In the genomic region with DNA sequence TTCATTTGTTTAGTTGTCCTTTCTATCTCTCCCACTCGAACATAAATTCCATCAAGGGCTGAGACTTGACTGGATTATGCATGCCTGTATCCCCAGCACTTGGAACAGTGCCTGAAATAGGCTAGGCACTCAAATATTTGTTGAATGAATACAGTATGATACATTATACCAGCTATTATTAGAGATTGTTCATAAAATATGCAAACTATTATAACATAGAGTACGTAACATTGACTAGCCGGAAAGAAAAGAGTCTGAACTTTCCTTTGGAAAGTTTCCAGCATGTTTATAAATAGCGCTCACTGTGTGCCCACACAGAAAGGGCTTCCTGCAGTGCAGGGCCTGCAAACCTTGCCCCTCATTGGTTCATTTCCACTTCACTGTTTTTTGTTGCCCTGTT, we compare ENCODE assay signal across 11 cellular contexts. TPM values are rescaled to one million over a fixed set of nuclear protein-coding genes. Genes with fewer than 3 reads are reported as not detected.
DNase-seq lines count a peak whose midpoint lies in the region; ATAC-seq and TF ChIP-seq lines count a peak whose summit lies in the region.
"Had no signal": no experiment of that assay in that cellular context is flagged by ENCODE, and none has a peak within 500 bp of the region (broad histone marks: within the 10 kb centered on the region; RNA-seq: fewer than 3 reads in every experiment).

No MANE protein-coding gene starts in this region.

- TF ChIP-seq CTCF in brain (conservative IDR thresholded peaks at IDR 0.05): no peak
- no peak for TF ChIP-seq CTCF in thyroid gland (IDR thresholded peaks at IDR 0.05)

- WGBS in thyroid gland, 2 donors: 36 to 51% methylated on average over 4 of the region's 4 CpGs

- POLR2A ChIA-PET in activated CD4-positive, alpha-beta T cell treated with anti-CD3 and anti-CD28 coated beads, Interleukin-2, amount 10 ng/mL, durations not matched to agents 7 days and 5 days (lab: Charles Lee): no interaction called here

- peak overlapping the region in 2 of 5 experiments; percentile 37 for H3K4me3 Mint-ChIP-seq in brain
- no peak overlapping the region for H3K4me3 Mint-ChIP-seq in activated CD4-positive, alpha-beta T cell treated with anti-CD3 and anti-CD28 coated beads, Interleukin-2, amount 10 ng/mL, durations not matched to agents 7 days and 5 days
- H3K4me3 Mint-ChIP-seq: neural crest cell had no signal

- no peaks in the 10 kb centered on the region for H3K36me3 ChIP-seq in thyroid gland
- H3K36me3 ChIP-seq: esophagus squamous epithelium had no signal

- intact Hi-C loops in thyroid gland (cut with DNase I): no loop called here
- intact Hi-C loops in sciatic nerve (cut with DNase I): no loop called here

- peak; percentile 54 for DNase-seq in COR-L47 (lab: John Stamatoyannopoulos, UW)
- peak; percentile 30 for DNase-seq in NCI-H1105 (lab: John Stamatoyannopoulos, UW)
- peak; percentile 7 for DNase-seq in medulla oblongata (ENCODE audit: extremely low spot score)
- no peak for DNase-seq in activated CD4-positive, alpha-beta T cell treated with anti-CD3 and anti-CD28 coated beads, Interleukin-2, amount 10 ng/mL, durations not matched to agents 7 days and 5 days
- no peak for DNase-seq in thyroid gland
- no peak for DNase-seq in sciatic nerve (ENCODE audit: low spot score)
- DNase-seq: esophagus squamous epithelium, T-helper 2 cell had no signal

- H3K4me3 ChIP-seq in thyroid gland (replicated peaks in 1 of 3): no peak overlapping the region
- H3K4me3 ChIP-seq: esophagus squamous epithelium had no signal

- no peaks in the 10 kb centered on the region for H3K4me1 ChIP-seq in thyroid gland

- H3K27ac ChIP-seq in thyroid gland: no peak overlapping the region
- H3K27ac ChIP-seq: esophagus squamous epithelium had no signal

- H3K27me3 ChIP-seq in thyroid gland: no peaks in the 10 kb centered on the region
- H3K27me3 ChIP-seq: esophagus squamous epithelium had no signal

- H3K9me3 ChIP-seq in thyroid gland: no peaks in the 10 kb centered on the region
- H3K9me3 ChIP-seq: esophagus squamous epithelium had no signal

- ATAC-seq in HG03442 (IDR thresholded peaks at IDR 0.05; ENCODE audit: unreplicated experiment): no peak
- no peak for ATAC-seq in sciatic nerve

- CTCF ChIA-PET in activated CD4-positive, alpha-beta T cell treated with anti-CD3 and anti-CD28 coated beads, Interleukin-2, amount 10 ng/mL, durations not matched to agents 7 days and 5 days (lab: Charles Lee): no interaction called here

- H3K9me3 Mint-ChIP-seq in brain: peaks cover 0 to 1% (median 0%) of the 10 kb centered on the region in 5 experiments
- H3K9me3 Mint-ChIP-seq in activated CD4-positive, alpha-beta T cell treated with anti-CD3 and anti-CD28 coated beads, Interleukin-2, amount 10 ng/mL, durations not matched to agents 7 days and 5 days: no peaks in the 10 kb centered on the region

- H3K4me1 Mint-ChIP-seq in brain: peaks cover 29% of the 10 kb centered on the region
- H3K4me1 Mint-ChIP-seq in activated CD4-positive, alpha-beta T cell treated with anti-CD3 and anti-CD28 coated beads, Interleukin-2, amount 10 ng/mL, durations not matched to agents 7 days and 5 days: no peaks in the 10 kb centered on the region

- peak overlapping the region in 4 of 5 experiments; percentile 6 to 61 (median 38) for H3K27ac Mint-ChIP-seq in brain
- no peak overlapping the region for H3K27ac Mint-ChIP-seq in activated CD4-positive, alpha-beta T cell treated with anti-CD3 and anti-CD28 coated beads, Interleukin-2, amount 10 ng/mL, durations not matched to agents 7 days and 5 days

- H3K27me3 Mint-ChIP-seq in brain: peaks cover 7% of the 10 kb centered on the region
- H3K27me3 Mint-ChIP-seq in activated CD4-positive, alpha-beta T cell treated with anti-CD3 and anti-CD28 coated beads, Interleukin-2, amount 10 ng/mL, durations not matched to agents 7 days and 5 days: no peaks in the 10 kb centered on the region

- no peak for TF ChIP-seq POLR2A in thyroid gland (IDR thresholded peaks at IDR 0.05)

- no peaks in the 10 kb centered on the region for H3K36me3 Mint-ChIP-seq in brain
- no peaks in the 10 kb centered on the region for H3K36me3 Mint-ChIP-seq in activated CD4-positive, alpha-beta T cell treated with anti-CD3 and anti-CD28 coated beads, Interleukin-2, amount 10 ng/mL, durations not matched to agents 7 days and 5 days (ENCODE audit: low read depth)

RNA-seq across cellular contexts. Expression of a gene that starts 27.3 kb away (rescaled TPM):
- not detected for polyA plus RNA-seq in brain (ENCODE audit: insufficient read depth, low read depth, low replicate concordance)
- total RNA-seq in activated CD4-positive, alpha-beta T cell treated with anti-CD3 and anti-CD28 coated beads, Interleukin-2, amount 10 ng/mL, durations not matched to agents 7 days and 5 days: not detected
- total RNA-seq in thyroid gland (not detected), sciatic nerve (not detected)
- total RNA-seq: esophagus squamous epithelium, neural crest cell had no signal

Comparison
In these comparisons a context has a peak if more than half of its experiments do, and no peak if none do; other contexts are left out.
1. DNase-seq: peak in COR-L47 (single experiment), NCI-H1105 (single experiment) and medulla oblongata (single experiment); none in activated CD4-positive, alpha-beta T cell treated with anti-CD3 and anti-CD28 coated beads, Interleukin-2, amount 10 ng/mL, durations not matched to agents 7 days and 5 days (single experiment), thyroid gland (0 of 2) and sciatic nerve (single experiment).